Comparison of ENCODE assay signal across 8 cellular contexts in genomic region chr1:156939786-156940334, GRCh38. TPM values are rescaled to one million over a fixed set of nuclear protein-coding genes. Genes with fewer than 3 reads are reported as not detected.
"Had no signal": no experiment of that assay in that cellular context is flagged by ENCODE, and none has a peak within 500 bp of the region (broad histone marks: within the 10 kb centered on the region; RNA-seq: fewer than 3 reads in every experiment).

No MANE protein-coding gene starts in this region.

- DNase-seq: H9, HCEC 1CT had no signal

- H2AFZ ChIP-seq: GM23338 had no signal

- H3K4me3 Mint-ChIP-seq: GM23338, H9 had no signal

- H3K4me2 ChIP-seq: GM23338 had no signal

- H3K27ac ChIP-seq: HL-60 had no signal

- H3K9me3 Mint-ChIP-seq: GM23338, H9 had no signal

- H3K4me3 ChIP-seq: GM23338, K562 had no signal

- ATAC-seq: GM23338, HepG2, K562 had no signal

- H3K27ac Mint-ChIP-seq: GM23338, H9 had no signal

RNA-seq across cellular contexts. Expression of gene LRRC71, which starts 19.4 kb away (rescaled TPM):
- total RNA-seq: GM23338, H1, H9, HepG2, HT1080 had no signal
- polyA plus RNA-seq: HepG2 had no signal
